Comparison of ENCODE assay signal across 19 cellular contexts in the genomic region with DNA sequence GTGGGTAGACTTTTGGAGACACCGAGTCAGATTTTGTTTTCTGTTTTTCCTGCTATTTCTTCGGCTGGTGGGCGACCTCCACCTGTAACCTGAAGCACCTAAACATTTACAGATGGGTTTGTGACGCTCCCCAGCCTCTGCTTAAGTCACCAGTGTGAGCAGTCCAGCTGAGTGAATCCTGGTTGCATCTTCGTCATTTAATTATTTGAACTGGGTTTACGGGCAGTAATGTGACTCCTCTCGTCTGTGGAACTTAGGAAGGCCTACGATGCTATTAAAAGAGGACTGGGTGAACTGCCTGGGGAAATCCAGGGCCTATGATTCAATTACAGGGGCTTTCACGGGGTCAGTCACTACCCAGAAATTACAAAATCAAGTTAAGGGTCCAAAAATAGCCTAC. TPM values are rescaled to one million over a fixed set of nuclear protein-coding genes. Genes with fewer than 3 reads are reported as not detected.
DNase-seq lines count a peak whose midpoint lies in the region; ATAC-seq and TF ChIP-seq lines count a peak whose summit lies in the region.
"Had no signal": no experiment of that assay in that cellular context is flagged by ENCODE, and none has a peak within 500 bp of the region (broad histone marks: within the 10 kb centered on the region; RNA-seq: fewer than 3 reads in every experiment).

No MANE protein-coding gene starts in this region.

- H3K36me3 ChIP-seq in BJ (ENCODE audit: control insufficient read depth, insufficient read depth, low read length): no peaks in the 10 kb centered on the region
- H3K36me3 ChIP-seq in RWPE2 (ENCODE audit: low read depth): no peaks in the 10 kb centered on the region
- H3K36me3 ChIP-seq: neutrophil, right lobe of liver had no signal

- POLR2A ChIA-PET in BJ (lab: Charles Lee): no interaction called here

- no peak for TF ChIP-seq CTCF in BJ (IDR thresholded peaks at IDR 0.05; ENCODE audit: insufficient read depth, low read depth, low read length)
- no peak for TF ChIP-seq CTCF in RWPE2 (IDR thresholded peaks at IDR 0.05; ENCODE audit: poor library complexity, severe bottlenecking)

- peaks cover 28% of the 10 kb centered on the region for H3K4me1 ChIP-seq in RWPE2 (ENCODE audit: insufficient read depth, poor library complexity, severe bottlenecking)
- H3K4me1 ChIP-seq: right lobe of liver had no signal

- no peaks in the 10 kb centered on the region for H3K9me3 ChIP-seq in RWPE2 (ENCODE audit: severe bottlenecking)
- H3K9me3 ChIP-seq: neutrophil, right lobe of liver had no signal

- DNase-seq in BJ (ENCODE audit: low read depth): peak; percentile 73
- no peak for DNase-seq in RWPE2 (ENCODE audit: low spot score)
- peak; percentile 51 for DNase-seq in fibroblast of gingiva (ENCODE audit: low read depth)
- DNase-seq in non-pigmented ciliary epithelial cell (ENCODE audit: low read depth): peak; percentile 50
- no peak for DNase-seq in NCI-H748 (lab: John Stamatoyannopoulos, UW; ENCODE audit: unreplicated experiment)
- DNase-seq in NCI-H510A (lab: John Stamatoyannopoulos, UW): no peak
- DNase-seq in NCI-H82 treated with DMSO at 0.1 percent for 48 hours (lab: John Stamatoyannopoulos, UW; ENCODE audit: unreplicated experiment): no peak
- DNase-seq: activated CD4-positive, CD25-positive, alpha-beta regulatory T cell treated with anti-CD3 and anti-CD28 coated beads, Interleukin-2, amount 50 U/mL, for 72 hours; activated naive CD8-positive, alpha-beta T cell treated with anti-CD3 and anti-CD28 coated beads for 36 hours; AML-193; COR-L47; NCI-H1436 treated with DMSO at 0.1 percent for 48 hours; NCI-H774; right lobe of liver; stimulated activated naive CD4-positive, alpha-beta T cell had no signal

- peak overlapping the region; percentile 92 for H3K27ac ChIP-seq in RWPE2 (ENCODE audit: poor library complexity, severe bottlenecking)
- H3K27ac ChIP-seq: neutrophil, right lobe of liver had no signal

- H3K27me3 ChIP-seq in BJ (ENCODE audit: control insufficient read depth, insufficient read depth, low read length) (no peaks in the 10 kb centered on the region), RWPE2 (ENCODE audit: insufficient read depth, poor library complexity, severe bottlenecking) (no peaks in the 10 kb centered on the region)
- H3K27me3 ChIP-seq: neutrophil, right lobe of liver had no signal

- CTCF ChIA-PET in BJ (lab: Yijun Ruan, JAX): interaction anchor here (1.2 kb wide), 1 partner anchor 10 kb away, joined by 3 read pairs; no protein-coding TSS in a partner anchor

- H3K4me3 ChIP-seq in BJ (ENCODE audit: low read depth, low read length) (no peak overlapping the region), RWPE2 (ENCODE audit: severe bottlenecking) (no peak overlapping the region)
- H3K4me3 ChIP-seq: right lobe of liver had no signal

- no peak for ATAC-seq in RWPE2 (ENCODE audit: low read depth)
- no peak for ATAC-seq in GM18868 (IDR thresholded peaks at IDR 0.05; ENCODE audit: unreplicated experiment)
- ATAC-seq: left lobe of liver, Panc1, right lobe of liver had no signal

RNA-seq across cellular contexts. Expression of a gene that starts 52.5 kb away (rescaled TPM):
- 7.7 and 8.4 TPM in 2 replicates for polyA plus RNA-seq in BJ (2011; rRNA removed)
- polyA minus RNA-seq in BJ (2011; rRNA and poly(A)+ RNA removed): 4.1 and 7.2 TPM in 2 replicates

Comparison
In these comparisons a context has a peak if more than half of its experiments do, and no peak if none do; other contexts are left out.
1. DNase-seq: peak in BJ (single experiment), fibroblast of gingiva (single experiment) and non-pigmented ciliary epithelial cell (single experiment); none in RWPE2 (single experiment), NCI-H748 (single experiment), NCI-H510A (single experiment) and NCI-H82 treated with DMSO at 0.1 percent for 48 hours (single experiment).